ENCODE assay signal across 15 cellular contexts in the genomic region with DNA sequence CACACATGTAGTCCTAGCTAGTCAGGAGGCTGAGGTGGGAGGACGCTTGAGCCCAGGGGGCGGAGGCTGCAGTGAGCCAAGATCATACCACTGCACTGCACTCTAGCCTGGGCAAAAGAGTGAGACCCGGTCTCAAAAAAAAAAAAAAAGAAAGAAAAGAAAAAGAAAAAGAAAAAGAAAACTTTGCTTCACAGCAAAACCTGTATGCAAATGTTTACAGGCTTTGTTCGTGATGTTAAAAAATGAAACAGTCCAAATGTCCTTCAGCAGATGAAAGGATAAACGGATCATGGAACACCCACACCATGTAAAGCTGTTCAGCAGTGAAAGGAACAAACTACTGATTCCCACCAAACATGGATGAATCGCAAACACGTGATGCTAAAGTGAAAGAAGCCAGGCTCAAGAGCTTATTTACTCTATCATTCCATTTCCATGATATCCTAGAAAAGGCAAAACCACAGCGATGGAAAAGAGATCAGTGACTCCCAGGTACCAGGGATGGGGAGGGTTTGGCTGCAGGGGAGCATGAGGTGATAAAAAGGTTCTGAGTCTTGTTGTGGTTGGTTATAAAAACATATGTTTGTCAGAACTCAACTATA. TPM values are rescaled to one million over a fixed set of nuclear protein-coding genes. Genes with fewer than 3 reads are reported as not detected.
DNase-seq lines count a peak whose midpoint lies in the region; ATAC-seq, FAIRE-seq and TF ChIP-seq lines count a peak whose summit lies in the region.
"Had no signal": no experiment of that assay in that cellular context is flagged by ENCODE, and none has a peak within 500 bp of the region (broad histone marks: within the 10 kb centered on the region; RNA-seq: fewer than 3 reads in every experiment).

No MANE protein-coding gene starts in this region.

- in situ Hi-C loops in brain microvascular endothelial cell (cut with HindIII; ENCODE audit: low pct_ligation_motif_present, low sequenced_read_pairs): no loop called here

- no peaks in the 10 kb centered on the region for H3K9me3 Mint-ChIP-seq in HFFc6
- H3K9me3 Mint-ChIP-seq: central memory CD8-positive, alpha-beta T cell; T-cell had no signal

- ATAC-seq in A549 (no peak), HG03342 (IDR thresholded peaks at IDR 0.05; ENCODE audit: unreplicated experiment) (no peak), GM21786 (IDR thresholded peaks at IDR 0.05; ENCODE audit: unreplicated experiment) (no peak), GM21390 (IDR thresholded peaks at IDR 0.05; ENCODE audit: unreplicated experiment) (no peak)
- ATAC-seq: T-cell had no signal

- no peak for FAIRE-seq in A549 (lab: Jason Lieb, UNC)
- FAIRE-seq: D721Med had no signal

- peaks cover 6% of the 10 kb centered on the region for H3K27me3 Mint-ChIP-seq in HFFc6 (ENCODE audit: insufficient read depth)
- H3K27me3 Mint-ChIP-seq: central memory CD8-positive, alpha-beta T cell; T-cell had no signal

- H3K27ac ChIP-seq in A549 (peak overlapping the region in 1 of 2 experiments; percentile 11; a peak in 2 of 6 replicates), brain microvascular endothelial cell (peak overlapping the region; percentile 17)

- H3K36me3 Mint-ChIP-seq in HFFc6 (ENCODE audit: low read depth): no peaks in the 10 kb centered on the region
- H3K36me3 Mint-ChIP-seq: T-cell had no signal

- DNase-seq in A549 (ENCODE audit: low read depth in 1 of 2, low spot score in 1 of 2) (peak in 1 of 2 experiments; percentile 26), HFFc6 (peak; percentile 41), brain microvascular endothelial cell (peak; percentile 55), kidney epithelial cell (ENCODE audit: low read depth) (peak; percentile 57), inferior parietal cortex (ENCODE audit: extremely low spot score) (no peak)
- DNase-seq: activated CD8-positive, alpha-beta memory T cell treated with anti-CD3 and anti-CD28 coated beads, Interleukin-2, amount 50 U/mL, for 4 hours; activated naive CD4-positive, alpha-beta T cell treated with anti-CD3 and anti-CD28 coated beads, Interleukin-2, amount 50 U/mL, for 16 hours; OCI-M1; T-cell had no signal

- no peak for TF ChIP-seq EP300 in A549 (IDR thresholded peaks at IDR 0.05)

- peaks cover 19% of the 10 kb centered on the region for H3K4me1 ChIP-seq in A549

- CTCF ChIA-PET in A549 (lab: Yijun Ruan, JAX): interaction anchor here (7.5 to 24.7 kb wide), 3 partner anchors 10 to 144 kb away, joined by 69 to 554 read pairs (median 143); partner anchors contain the start of genes LRRC20 and PPA1

- WGBS in A549 (ENCODE audit: missing lambda C conversion rate): 64% methylated on average over 8 of the region's 8 CpGs

- H3K27me3 ChIP-seq in brain microvascular endothelial cell (replicated peaks): no peaks in the 10 kb centered on the region
- no peaks in the 10 kb centered on the region for H3K27me3 ChIP-seq in kidney epithelial cell (ENCODE audit: control insufficient read depth, insufficient read depth, low read length)

- H3K27ac Mint-ChIP-seq in HFFc6: no peak overlapping the region
- H3K27ac Mint-ChIP-seq: T-cell had no signal

- H3K4me3 Mint-ChIP-seq in HFFc6: no peak overlapping the region
- H3K4me3 Mint-ChIP-seq: central memory CD8-positive, alpha-beta T cell; T-cell had no signal

- H3K36me3 ChIP-seq in brain microvascular endothelial cell (replicated peaks): no peaks in the 10 kb centered on the region
- no peaks in the 10 kb centered on the region for H3K36me3 ChIP-seq in kidney epithelial cell (ENCODE audit: control insufficient read depth, insufficient read depth, low read length)

- no peak for TF ChIP-seq RAD21 in A549 (conservative IDR thresholded peaks at IDR 0.05 in 1 of 2, IDR thresholded peaks at IDR 0.05 in 1 of 2)

- POLR2A ChIA-PET in A549 (lab: Yijun Ruan, JAX): interaction anchor here (0.6 kb wide), 1 partner anchor 39 kb away, joined by 5 read pairs; no protein-coding TSS in a partner anchor

- H3K4me3 ChIP-seq in A549 (no peak overlapping the region), brain microvascular endothelial cell (ENCODE audit: low read depth, low read length) (no peak overlapping the region), kidney epithelial cell (ENCODE audit: low read depth, low read length) (no peak overlapping the region)
- H3K4me3 ChIP-seq: lung had no signal

- no peak for TF ChIP-seq POLR2A in A549 (IDR thresholded peaks at IDR 0.05; ENCODE audit: low read length)

- peaks cover 18% of the 10 kb centered on the region for H3K4me1 Mint-ChIP-seq in HFFc6 (ENCODE audit: low read depth)

- peak overlapping the region; percentile 49; the same call in 2 of the 3 replicates for H3K4me2 ChIP-seq in A549

- H3K9me3 ChIP-seq in A549: no peaks in the 10 kb centered on the region

- TF ChIP-seq CTCF in A549 (IDR thresholded peaks at IDR 0.05) (no peak), HFFc6 (IDR thresholded peaks at IDR 0.05) (no peak), brain microvascular endothelial cell (IDR thresholded peaks at IDR 0.05; ENCODE audit: low read depth, low read length, missing control alignments) (no peak), kidney epithelial cell (IDR thresholded peaks at IDR 0.05; ENCODE audit: insufficient read depth, low read length, poor library complexity, severe bottlenecking) (no peak)

TF ChIP-seq in A549, 52 proteins besides CTCF, POLR2A, EP300 and RAD21:
- TF ChIP-seq, protein P1, sequence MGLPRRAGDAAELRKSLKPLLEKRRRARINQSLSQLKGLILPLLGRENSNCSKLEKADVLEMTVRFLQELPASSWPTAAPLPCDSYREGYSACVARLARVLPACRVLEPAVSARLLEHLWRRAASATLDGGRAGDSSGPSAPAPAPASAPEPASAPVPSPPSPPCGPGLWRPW (IDR thresholded peaks at IDR 0.05): no peak
- TF ChIP-seq MAFK (IDR thresholded peaks at IDR 0.05; ENCODE audit: partially characterized antibody) (no peak), ZFP36 (IDR thresholded peaks at IDR 0.05; ENCODE audit: borderline replicate concordance, partially characterized antibody) (no peak), TP53 (CRISPR knock-in tag; IDR thresholded peaks at IDR 0.05) (no peak), NFE2L2 (conservative IDR thresholded peaks at IDR 0.05; ENCODE audit: low read length) (no peak), PBX3 (IDR thresholded peaks at IDR 0.05) (no peak), BHLHE40 (IDR thresholded peaks at IDR 0.05; ENCODE audit: low read depth, low read length) (no peak), HDAC2 (IDR thresholded peaks at IDR 0.05) (no peak), EHF (CRISPR knock-in tag; IDR thresholded peaks at IDR 0.05) (no peak), FOSL2 (IDR thresholded peaks at IDR 0.05) (no peak), FOSL2 (CRISPR knock-in tag; IDR thresholded peaks at IDR 0.05) (no peak), EHMT2 (IDR thresholded peaks at IDR 0.05; ENCODE audit: low read depth) (no peak), FOXS1 (CRISPR knock-in tag; IDR thresholded peaks at IDR 0.05) (no peak), CBX8 (IDR thresholded peaks at IDR 0.05) (no peak)
TF ChIP-seq in A549: peak in this region for 0.

RNA-seq across cellular contexts. Expression of gene LRRC20, which starts 15.1 kb away (rescaled TPM):
- polyA plus RNA-seq in A549 (2011; rRNA removed): 16.5 and 19.6 TPM in 2 replicates
- 41.6 and 54.1 TPM in 2 replicates for polyA plus RNA-seq in A549 (2012; cell fraction: cytosol; rRNA removed)
- 53.3 and 53.9 TPM in 2 replicates for polyA plus RNA-seq in A549 (2012; cell fraction: nucleus; rRNA removed)
- polyA plus RNA-seq in A549 (2017; fragmentation: RNase III; extraction: RNeasy Plus Mini Kit Qiagen cat#74134 plus additional on column Dnase treatment): 19.0 to 22.1 TPM (median 20.7 TPM) in 3 replicates
- 14.3 and 18.8 TPM in 2 replicates for polyA minus RNA-seq in A549 (2011; rRNA and poly(A)+ RNA removed)
- total RNA-seq in HFFc6 (2021; fragmentation: NEBNext Ultra II Directional; extraction: Animal tissue kit (Norgen Biotek cat#: 25700)): 1 to 10 TPM; 1.2 to 2.4 (median 1.8) TPM
- total RNA-seq in kidney epithelial cell: 37.9 and 72.1 TPM in 2 replicates

RNA-seq across cellular contexts. Expression of gene EIF4EBP2, which starts 36.6 kb away (rescaled TPM):
- polyA plus RNA-seq in A549 (2011; rRNA removed) (15.4 and 17.7 TPM in 2 replicates), A549 (2017; fragmentation: RNase III; extraction: RNeasy Plus Mini Kit Qiagen cat#74134 plus additional on column Dnase treatment) (12.2 to 13.0 TPM (median 12.2 TPM) in 3 replicates)
- 3.5 and 4.7 TPM in 2 replicates for polyA plus RNA-seq in A549 (2012; cell fraction: cytosol; rRNA removed)
- polyA plus RNA-seq in A549 (2012; cell fraction: nucleus; rRNA removed): 2.0 and 3.7 TPM in 2 replicates
- polyA minus RNA-seq in A549 (2011; rRNA and poly(A)+ RNA removed): 19.4 and 19.8 TPM in 2 replicates
- 10 to 100 TPM; 32.7 to 51.0 (median 40.3) TPM for total RNA-seq in HFFc6 (2021; fragmentation: NEBNext Ultra II Directional; extraction: Animal tissue kit (Norgen Biotek cat#: 25700))
- total RNA-seq in kidney epithelial cell: 33.5 and 34.3 TPM in 2 replicates

Comparison
In these comparisons a context has a peak if more than half of its experiments do, and no peak if none do; other contexts are left out.
1. RNA of gene LRRC20, which starts 15.1 kb away (total RNA-seq): 37.9 to 72.1 TPM in kidney epithelial cell; 1.2 to 2.4 TPM in HFFc6; every median in the first group is over 10 times any median in the second.